ENCODE assay signal across 8 cellular contexts in the genomic region with DNA sequence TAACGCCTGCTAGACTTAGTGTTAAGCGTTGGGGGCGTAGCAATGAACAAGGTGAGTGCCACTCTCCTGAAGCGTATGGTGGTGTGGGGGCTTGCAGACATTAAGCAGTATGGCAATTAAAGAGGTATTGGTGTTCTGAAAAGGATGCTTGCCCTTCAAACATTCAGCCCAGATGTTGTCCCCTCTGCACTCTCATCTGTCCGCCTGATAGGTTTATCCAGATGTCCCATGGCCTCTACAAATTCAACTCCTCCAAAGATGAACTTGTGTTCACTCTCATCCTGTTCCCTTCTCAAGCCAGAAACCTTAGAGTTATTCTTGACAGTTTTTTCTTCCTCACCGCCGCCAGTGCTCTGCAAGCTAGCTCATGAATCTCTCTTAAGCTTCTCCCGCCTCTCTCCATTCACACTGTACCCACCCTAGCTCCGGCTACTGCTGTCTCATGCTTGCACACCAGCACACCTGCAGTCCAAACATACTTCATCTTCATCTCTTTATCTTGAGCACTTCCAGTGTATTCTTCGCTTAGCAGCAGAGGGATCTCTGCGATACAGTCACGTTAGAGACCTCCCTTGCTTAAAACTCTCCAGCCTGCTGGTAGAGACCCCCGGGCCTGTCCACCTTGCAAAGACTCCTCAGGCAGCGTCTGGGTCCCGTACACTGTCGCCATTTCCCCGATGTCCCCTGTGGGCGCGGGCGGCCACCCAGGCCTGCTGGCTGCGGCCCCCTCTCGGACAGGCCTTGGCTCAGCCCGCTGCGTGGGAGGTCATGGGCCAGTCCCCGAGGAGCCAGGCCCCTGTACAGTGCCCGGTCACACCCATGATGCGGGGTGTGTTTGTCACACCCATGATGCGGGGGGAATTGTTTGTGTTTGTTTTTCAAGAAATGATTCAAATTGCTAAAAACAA. TPM values are rescaled to one million over a fixed set of nuclear protein-coding genes. Genes with fewer than 3 reads are reported as not detected.
DNase-seq lines count a peak whose midpoint lies in the region; ATAC-seq, FAIRE-seq and TF ChIP-seq lines count a peak whose summit lies in the region.

No MANE protein-coding gene starts in this region.

- H3K27me3 ChIP-seq in astrocyte (ENCODE audit: insufficient read depth, low read length) (peaks cover 2% of the 10 kb centered on the region), left lung (no peaks in the 10 kb centered on the region), thymus (ENCODE audit: control insufficient read depth, insufficient read depth) (no peaks in the 10 kb centered on the region)

- H4K20me1 ChIP-seq in astrocyte (ENCODE audit: insufficient read depth, low read length), result peaks cover 9% of the 10 kb centered on the region

- no peak for DNase-seq in activated CD4-positive, alpha-beta T cell treated with anti-CD3 and anti-CD28 coated beads, Interleukin-2, amount 10 ng/mL, durations not matched to agents 7 days and 5 days
- no peak for DNase-seq in activated CD4-positive, alpha-beta T cell treated with anti-CD3 and anti-CD28 coated beads for 4 hours
- no peak for DNase-seq in astrocyte (ENCODE audit: low read depth)
- peak in 1 of 2 donors; percentile 74 for DNase-seq in left lung
- DNase-seq in hippocampal formation (lab: John Stamatoyannopoulos, UW), result no peak
- no peak for DNase-seq in NCI-H510A treated with DMSO at 0.1 percent for 48 hours (lab: John Stamatoyannopoulos, UW)
- no peak for DNase-seq in NCI-H1048 (lab: John Stamatoyannopoulos, UW)

- H3K9me3 ChIP-seq in astrocyte (ENCODE audit: insufficient read depth, low read depth, low read length) (no peaks in the 10 kb centered on the region), left lung (no peaks in the 10 kb centered on the region), thymus (ENCODE audit: control insufficient read depth) (peaks cover 1% of the 10 kb centered on the region)

- peak overlapping the region; percentile 97 for H3K4me3 ChIP-seq in astrocyte (ENCODE audit: insufficient read depth, low read depth, low read length)
- H3K4me3 ChIP-seq in left lung, result peak overlapping the region; percentile 68 to 87
- H3K4me3 ChIP-seq in thymus (ENCODE audit: low read length), result peak overlapping the region; percentile 67

- peaks cover 20% of the 10 kb centered on the region for H3K36me3 ChIP-seq in astrocyte (ENCODE audit: insufficient read depth, low read length)
- H3K36me3 ChIP-seq in left lung, result peaks cover 0 to 40% of the 10 kb centered on the region in 2 donors
- H3K36me3 ChIP-seq in thymus (ENCODE audit: control insufficient read depth, insufficient read depth), result peaks cover 34% of the 10 kb centered on the region

- H3K4me1 ChIP-seq in astrocyte (ENCODE audit: insufficient read depth, low read length), result peaks cover 12% of the 10 kb centered on the region
- H3K4me1 ChIP-seq in left lung, result peaks cover 8 to 29% of the 10 kb centered on the region in 2 donors
- peaks cover 9% of the 10 kb centered on the region for H3K4me1 ChIP-seq in thymus (ENCODE audit: control insufficient read depth, insufficient read depth, low read length)

- H3K27ac ChIP-seq in astrocyte (ENCODE audit: low read depth, low read length), result peak overlapping the region; percentile 73
- peak overlapping the region; percentile 81 to 86 for H3K27ac ChIP-seq in left lung
- H3K27ac ChIP-seq in thymus (ENCODE audit: low read depth), result peak overlapping the region; percentile 77

- 82% methylated on average over 28 of the region's 28 CpGs for WGBS in thymus

- H2AFZ ChIP-seq in astrocyte (ENCODE audit: low read depth, low read length), result peak overlapping the region; percentile 80

- POLR2A ChIA-PET in activated CD4-positive, alpha-beta T cell treated with anti-CD3 and anti-CD28 coated beads, Interleukin-2, amount 10 ng/mL, durations not matched to agents 7 days and 5 days (lab: Charles Lee), result interaction anchor here (0.6 kb wide), 1 partner anchor 1162 kb away, joined by 3 read pairs; no protein-coding TSS in a partner anchor

- no peaks in the 10 kb centered on the region for H3K9me3 Mint-ChIP-seq in activated CD4-positive, alpha-beta T cell treated with anti-CD3 and anti-CD28 coated beads, Interleukin-2, amount 10 ng/mL, durations not matched to agents 7 days and 5 days
- no peaks in the 10 kb centered on the region for H3K9me3 Mint-ChIP-seq in astrocyte (ENCODE audit: unreplicated experiment)

- ATAC-seq in left lung, result no peak

- H3K36me3 Mint-ChIP-seq in activated CD4-positive, alpha-beta T cell treated with anti-CD3 and anti-CD28 coated beads, Interleukin-2, amount 10 ng/mL, durations not matched to agents 7 days and 5 days (ENCODE audit: low read depth), result peaks cover 36% of the 10 kb centered on the region
- H3K36me3 Mint-ChIP-seq in astrocyte (ENCODE audit: low read depth, unreplicated experiment), result peaks cover 18% of the 10 kb centered on the region

- CTCF ChIA-PET in activated CD4-positive, alpha-beta T cell treated with anti-CD3 and anti-CD28 coated beads, Interleukin-2, amount 10 ng/mL, durations not matched to agents 7 days and 5 days (lab: Charles Lee), result interaction anchor here (0.6 kb wide), 1 partner anchor 170 kb away, joined by 3 read pairs; no protein-coding TSS in a partner anchor

- no peak for FAIRE-seq in astrocyte (lab: Jason Lieb, UNC)

- TF ChIP-seq CTCF in astrocyte (IDR thresholded peaks at IDR 0.05; ENCODE audit: insufficient read depth, low read depth, low read length) (no peak), left lung (IDR thresholded peaks at IDR 0.05) (no peak)

- H3K4me2 ChIP-seq in astrocyte (ENCODE audit: low read length), result peak overlapping the region; percentile 92

- H3K27me3 Mint-ChIP-seq in activated CD4-positive, alpha-beta T cell treated with anti-CD3 and anti-CD28 coated beads, Interleukin-2, amount 10 ng/mL, durations not matched to agents 7 days and 5 days, result no peaks in the 10 kb centered on the region
- H3K27me3 Mint-ChIP-seq in astrocyte (ENCODE audit: low read depth, unreplicated experiment), result no peaks in the 10 kb centered on the region

- intact Hi-C loops in left lung (cut with DNase I), result loop anchor here in 1 of 2 donors (5.0 kb wide), 1 partner anchor 88 kb away; no protein-coding TSS in a partner anchor

- H3K79me2 ChIP-seq in astrocyte (ENCODE audit: insufficient read depth, low read length), result peaks cover 21% of the 10 kb centered on the region

- H3K9ac ChIP-seq in astrocyte (ENCODE audit: low read length), result peak overlapping the region; percentile 92

- H3K27ac Mint-ChIP-seq in activated CD4-positive, alpha-beta T cell treated with anti-CD3 and anti-CD28 coated beads, Interleukin-2, amount 10 ng/mL, durations not matched to agents 7 days and 5 days, result peak overlapping the region; percentile 98
- peak overlapping the region; percentile 99 for H3K27ac Mint-ChIP-seq in astrocyte (ENCODE audit: unreplicated experiment)

- peak overlapping the region; percentile 93 for H3K4me3 Mint-ChIP-seq in activated CD4-positive, alpha-beta T cell treated with anti-CD3 and anti-CD28 coated beads, Interleukin-2, amount 10 ng/mL, durations not matched to agents 7 days and 5 days
- H3K4me3 Mint-ChIP-seq in astrocyte (ENCODE audit: unreplicated experiment), result peak overlapping the region; percentile 98

- peaks cover 20% of the 10 kb centered on the region for H3K4me1 Mint-ChIP-seq in activated CD4-positive, alpha-beta T cell treated with anti-CD3 and anti-CD28 coated beads, Interleukin-2, amount 10 ng/mL, durations not matched to agents 7 days and 5 days
- peaks cover 18% of the 10 kb centered on the region for H3K4me1 Mint-ChIP-seq in astrocyte (ENCODE audit: low read depth, unreplicated experiment)

RNA-seq across cellular contexts. Expression of a gene that starts 1.0 kb away (rescaled TPM):
- total RNA-seq in activated CD4-positive, alpha-beta T cell treated with anti-CD3 and anti-CD28 coated beads, Interleukin-2, amount 10 ng/mL, durations not matched to agents 7 days and 5 days, result 10 to 100 TPM; 39.1 to 42.0 TPM
- 34.6 and 38.3 TPM in 2 replicates for total RNA-seq in astrocyte
- total RNA-seq in left lung, result 10 to 100 TPM; 21.8 to 22.2 TPM
- 34.0 TPM for polyA plus RNA-seq in thymus

RNA-seq across cellular contexts. Expression of a gene that starts 32.0 kb away (rescaled TPM):
- 10 to 100 TPM; 51.8 to 57.8 TPM for total RNA-seq in activated CD4-positive, alpha-beta T cell treated with anti-CD3 and anti-CD28 coated beads, Interleukin-2, amount 10 ng/mL, durations not matched to agents 7 days and 5 days
- total RNA-seq in astrocyte, result 93.2 and 98.0 TPM in 2 replicates
- 10 to 100 TPM; 68.6 to 83.0 TPM for total RNA-seq in left lung
- 52.8 TPM for polyA plus RNA-seq in thymus

RNA-seq across cellular contexts. Expression of a gene that starts 57.7 kb away (rescaled TPM):
- 10 to 100 TPM; 79.7 to 85.3 TPM for total RNA-seq in activated CD4-positive, alpha-beta T cell treated with anti-CD3 and anti-CD28 coated beads, Interleukin-2, amount 10 ng/mL, durations not matched to agents 7 days and 5 days
- total RNA-seq in astrocyte (77.0 and 77.4 TPM in 2 replicates), left lung (10 to 100 TPM; 39.6 to 41.0 TPM)
- 9.4 TPM for polyA plus RNA-seq in thymus
